In genomic region chr14:59061292-59061691, GRCh38 we compare ENCODE assay signal across 30 cellular contexts.
"Had no signal": no experiment of that assay in that cellular context is flagged by ENCODE, and none has a peak within 500 bp of the region (broad histone marks: within the 10 kb centered on the region; RNA-seq: fewer than 3 reads in every experiment).

No MANE protein-coding gene starts in this region.

- H3K36me3 Mint-ChIP-seq: activated CD4-positive, alpha-beta memory T cell treated with anti-CD3 and anti-CD28 coated beads for 36 hours; activated CD8-positive, alpha-beta memory T cell treated with anti-CD3 and anti-CD28 coated beads, Interleukin-2, amount 10 ng/mL, durations not matched to agents 7 days and 5 days; activated naive CD4-positive, alpha-beta T cell treated with anti-CD3 and anti-CD28 coated beads, Interleukin-2, amount 10 ng/mL, durations not matched to agents 7 days and 5 days; activated naive CD4-positive, alpha-beta T cell treated with anti-CD3 and anti-CD28 coated beads, Interleukin-2, amount 50 U/mL, for 72 hours; activated naive CD8-positive, alpha-beta T cell treated with anti-CD3 and anti-CD28 coated beads, Interleukin-2, amount 10 ng/mL, durations not matched to agents 7 days and 5 days; brain had no signal

- H3K9me3 Mint-ChIP-seq: activated CD4-positive, alpha-beta T cell treated with anti-CD3 and anti-CD28 coated beads, Interleukin-2, amount 10 ng/mL, durations not matched to agents 24 days and 14 days; activated naive CD4-positive, alpha-beta T cell treated with anti-CD3 and anti-CD28 coated beads, Interleukin-2, amount 50 U/mL, for 72 hours had no signal

- H3K27me3 ChIP-seq: ascending aorta, breast epithelium, cardiac muscle cell, colonic mucosa, esophagus squamous epithelium, gastroesophageal sphincter had no signal

- H3K27ac ChIP-seq: ascending aorta, breast epithelium, cardiac muscle cell, colonic mucosa, epithelial cell of prostate, esophagus squamous epithelium, gastroesophageal sphincter had no signal

- H3K4me1 ChIP-seq: ascending aorta, breast epithelium, colonic mucosa, esophagus squamous epithelium, gastroesophageal sphincter had no signal

- H3K9me3 ChIP-seq: colonic mucosa had no signal

- H3K4me3 Mint-ChIP-seq: activated CD4-positive, alpha-beta memory T cell treated with anti-CD3 and anti-CD28 coated beads for 36 hours; activated CD4-positive, alpha-beta T cell treated with anti-CD3 and anti-CD28 coated beads for 36 hours; activated CD4-positive, alpha-beta T cell treated with anti-CD3 and anti-CD28 coated beads, Interleukin-2, amount 10 ng/mL, durations not matched to agents 24 days and 14 days; activated CD8-positive, alpha-beta memory T cell treated with anti-CD3 and anti-CD28 coated beads, Interleukin-2, amount 10 ng/mL, durations not matched to agents 7 days and 5 days; activated CD8-positive, alpha-beta T cell treated with anti-CD3 and anti-CD28 coated beads, Interleukin-2, amount 10 ng/mL, durations not matched to agents 7 days and 5 days; activated naive CD4-positive, alpha-beta T cell treated with anti-CD3 and anti-CD28 coated beads, Interleukin-2, amount 10 ng/mL, durations not matched to agents 7 days and 5 days; activated naive CD8-positive, alpha-beta T cell treated with anti-CD3 and anti-CD28 coated beads, Interleukin-2, amount 10 ng/mL, durations not matched to agents 7 days and 5 days; activated T-helper 1 cell treated with anti-CD3 and anti-CD28 coated beads, Interleukin-12 subunit alpha, Interleukin-12 subunit beta, Interleukin-2, Interleukin-4 antibody, amounts not matched to agents 30 ng/mL and 10 ng/mL and 1 ng/mL, durations not matched to agents 14 hours and 24 hours and 36 hours; brain had no signal

- DNase-seq: activated CD4-positive, alpha-beta memory T cell treated with anti-CD3 and anti-CD28 coated beads for 36 hours; activated CD4-positive, alpha-beta T cell treated with anti-CD3 and anti-CD28 coated beads for 36 hours; activated CD4-positive, alpha-beta T cell treated with anti-CD3 and anti-CD28 coated beads, Interleukin-2, amount 10 ng/mL, durations not matched to agents 24 days and 14 days; activated CD4-positive, CD25-positive, alpha-beta regulatory T cell; activated CD4-positive, CD25-positive, alpha-beta regulatory T cell treated with anti-CD3 and anti-CD28 coated beads, Interleukin-2, amount 50 U/mL, for 72 hours; activated CD8-positive, alpha-beta memory T cell treated with anti-CD3 and anti-CD28 coated beads, Interleukin-2, amount 10 ng/mL, durations not matched to agents 7 days and 5 days; activated CD8-positive, alpha-beta memory T cell treated with anti-CD3 and anti-CD28 coated beads, Interleukin-2, amount 50 U/mL, for 4 hours; activated CD8-positive, alpha-beta T cell treated with anti-CD3 and anti-CD28 coated beads, Interleukin-2, amount 10 ng/mL, durations not matched to agents 7 days and 5 days; activated effector memory CD4-positive, alpha-beta T cell treated with anti-CD3 and anti-CD28 coated beads, Interleukin-2, amount 50 U/mL, for 16 hours; activated naive CD4-positive, alpha-beta T cell treated with anti-CD3 and anti-CD28 coated beads, Interleukin-2, amount 10 ng/mL, durations not matched to agents 7 days and 5 days; activated naive CD8-positive, alpha-beta T cell treated with anti-CD3 and anti-CD28 coated beads, Interleukin-2, amount 10 ng/mL, durations not matched to agents 7 days and 5 days; activated T-cell treated with anti-CD3 and anti-CD28 coated beads, Interleukin-2, amount 50 U/mL, for 1 hour; activated T-cell treated with anti-CD3 and anti-CD28 coated beads, Interleukin-2, amount 50 U/mL, for 48 hours; central memory CD4-positive, alpha-beta T cell; cerebellar nuclear complex; colonic mucosa; effector CD8-positive, alpha-beta T cell; esophagus squamous epithelium; T-helper 2 cell had no signal

- ATAC-seq: activated CD4-positive, alpha-beta T cell treated with anti-CD3 and anti-CD28 coated beads for 36 hours; activated CD8-positive, alpha-beta memory T cell treated with anti-CD3 and anti-CD28 coated beads, Interleukin-2, amount 10 ng/mL, durations not matched to agents 7 days and 5 days; activated CD8-positive, alpha-beta T cell treated with anti-CD3 and anti-CD28 coated beads, Interleukin-2, amount 10 ng/mL, durations not matched to agents 7 days and 5 days; activated naive CD4-positive, alpha-beta T cell treated with anti-CD3 and anti-CD28 coated beads, Interleukin-2, amount 50 U/mL, for 72 hours; gastroesophageal sphincter had no signal

- FAIRE-seq: endometrium, endothelial cell of umbilical vein had no signal

- H3K36me3 ChIP-seq: ascending aorta, breast epithelium, cardiac muscle cell, colonic mucosa, esophagus squamous epithelium, gastroesophageal sphincter had no signal

- H3K4me3 ChIP-seq: ascending aorta, breast epithelium, cardiac muscle cell, colonic mucosa, esophagus squamous epithelium, gastroesophageal sphincter had no signal

- H3K27me3 Mint-ChIP-seq: activated CD4-positive, alpha-beta T cell treated with anti-CD3 and anti-CD28 coated beads for 36 hours; activated naive CD4-positive, alpha-beta T cell treated with anti-CD3 and anti-CD28 coated beads, Interleukin-2, amount 10 ng/mL, durations not matched to agents 7 days and 5 days; brain had no signal

- H3K4me1 Mint-ChIP-seq: activated CD4-positive, alpha-beta T cell treated with anti-CD3 and anti-CD28 coated beads for 36 hours; activated CD4-positive, alpha-beta T cell treated with anti-CD3 and anti-CD28 coated beads, Interleukin-2, amount 10 ng/mL, durations not matched to agents 24 days and 14 days; activated CD8-positive, alpha-beta memory T cell treated with anti-CD3 and anti-CD28 coated beads, Interleukin-2, amount 10 ng/mL, durations not matched to agents 7 days and 5 days; activated naive CD4-positive, alpha-beta T cell treated with anti-CD3 and anti-CD28 coated beads, Interleukin-2, amount 10 ng/mL, durations not matched to agents 7 days and 5 days; activated naive CD8-positive, alpha-beta T cell treated with anti-CD3 and anti-CD28 coated beads, Interleukin-2, amount 10 ng/mL, durations not matched to agents 7 days and 5 days; brain had no signal

- H3K27ac Mint-ChIP-seq: activated CD4-positive, alpha-beta memory T cell treated with anti-CD3 and anti-CD28 coated beads for 36 hours; activated CD4-positive, alpha-beta T cell treated with anti-CD3 and anti-CD28 coated beads for 36 hours; activated CD4-positive, alpha-beta T cell treated with anti-CD3 and anti-CD28 coated beads, Interleukin-2, amount 10 ng/mL, durations not matched to agents 24 days and 14 days; activated CD8-positive, alpha-beta memory T cell treated with anti-CD3 and anti-CD28 coated beads, Interleukin-2, amount 10 ng/mL, durations not matched to agents 7 days and 5 days; activated CD8-positive, alpha-beta T cell treated with anti-CD3 and anti-CD28 coated beads, Interleukin-2, amount 10 ng/mL, durations not matched to agents 7 days and 5 days; activated naive CD4-positive, alpha-beta T cell treated with anti-CD3 and anti-CD28 coated beads, Interleukin-2, amount 10 ng/mL, durations not matched to agents 7 days and 5 days; activated naive CD4-positive, alpha-beta T cell treated with anti-CD3 and anti-CD28 coated beads, Interleukin-2, amount 50 U/mL, for 72 hours; activated naive CD8-positive, alpha-beta T cell treated with anti-CD3 and anti-CD28 coated beads, Interleukin-2, amount 10 ng/mL, durations not matched to agents 7 days and 5 days; activated T-helper 1 cell treated with anti-CD3 and anti-CD28 coated beads, Interleukin-12 subunit alpha, Interleukin-12 subunit beta, Interleukin-2, Interleukin-4 antibody, amounts not matched to agents 30 ng/mL and 10 ng/mL and 1 ng/mL, durations not matched to agents 14 hours and 24 hours and 36 hours; activated T-helper 2 cell treated with anti-CD3 and anti-CD28 coated beads, Interferon-gamma antibody, Interleukin-2, Interleukin-4, amounts not matched to agents 10 μg/mL and 5 μg/mL and 100 μg/mL, durations not matched to agents 14 hours and 24 hours and 36 hours; brain had no signal
